30 cellular contexts compared by ENCODE assay signal in genomic region chr1:37719572-37720195, GRCh38. TPM values are rescaled to one million over a fixed set of nuclear protein-coding genes. Genes with fewer than 3 reads are reported as not detected.
DNase-seq lines count a peak whose midpoint lies in the region; ATAC-seq, FAIRE-seq and TF ChIP-seq lines count a peak whose summit lies in the region.
"Had no signal": no experiment of that assay in that cellular context is flagged by ENCODE, and none has a peak within 500 bp of the region (broad histone marks: within the 10 kb centered on the region; RNA-seq: fewer than 3 reads in every experiment).

No MANE protein-coding gene starts in this region.

- peaks cover 33 to 65% of the 10 kb centered on the region in 2 experiments for H3K27me3 ChIP-seq in K562 (ENCODE audit: control insufficient read depth in 2 of 2, insufficient read depth in 2 of 2, low read length in 2 of 2)
- H3K27me3 ChIP-seq: BE2C had no signal

- POLR2A ChIA-PET in K562 (lab: Yijun Ruan, JAX) = interaction anchor here (0.5 to 1.2 kb wide), 6 partner anchors 10 to 292 kb away, joined by 3 to 6 read pairs (median 3); no protein-coding TSS in a partner anchor

- TF ChIP-seq POLR2A in K562 (conservative IDR thresholded peaks at IDR 0.05) = no peak

- H2AFZ ChIP-seq in K562 (ENCODE audit: low read depth, low read length) = no peak overlapping the region

- TF ChIP-seq RAD21 in K562 (CRISPR knock-in tag; conservative IDR thresholded peaks at IDR 0.05 in 1 of 2, IDR thresholded peaks at IDR 0.05 in 1 of 2) = no peak

- DNase-seq in K562 (ENCODE audit: extremely low read depth in 1 of 4, low spot score in 3 of 4) = peak in 1 of 4 experiments; percentile 30
- DNase-seq in fibroblast of villous mesenchyme (ENCODE audit: low read depth) = peak; percentile 10
- peak; percentile 44 for DNase-seq in sciatic nerve (ENCODE audit: low spot score)
- no peak for DNase-seq in NCI-H2081 treated with DMSO at 0.1 percent for 48 hours (lab: John Stamatoyannopoulos, UW)
- no peak for DNase-seq in NK-92 (lab: John Stamatoyannopoulos, UW; ENCODE audit: unreplicated experiment)
- no peak for DNase-seq in DMS114 treated with DMSO at 0.1 percent for 48 hours (lab: John Stamatoyannopoulos, UW; ENCODE audit: unreplicated experiment)
- no peak for DNase-seq in kidney glomerular epithelial cell (lab: John Stamatoyannopoulos, UW)
- DNase-seq: CD8-positive, alpha-beta memory T cell; DMS 273 treated with DMSO at 0.1 percent for 48 hours; DMS79 treated with DMSO at 0.1 percent for 48 hours; GF-D8; GOT3; Kasumi-1; NCI-H1092 treated with DMSO at 0.1 percent for 48 hours; NCI-H1436; NCI-H187; NCI-H2171 treated with DMSO at 0.1 percent for 48 hours; NCI-H446 treated with DMSO at 0.1 percent for 48 hours; NCI-H526; NCI-H82; SHP77 had no signal

- WGBS in K562 (ENCODE audit: insufficient coverage, low coverage, missing lambda C conversion rate) = 5% methylated on average over 13 of the region's 13 CpGs

- no peak for TF ChIP-seq CTCF in K562 (IDR thresholded peaks at IDR 0.05 in 2 of 3, conservative IDR thresholded peaks at IDR 0.05 in 1 of 3; ENCODE audit: insufficient read depth in 2 of 3, low read depth in 1 of 3, low read length in 3 of 3)
- no peak for TF ChIP-seq CTCF in fibroblast of villous mesenchyme (IDR thresholded peaks at IDR 0.05; ENCODE audit: insufficient read depth, low read depth, low read length)

- H3K36me3 ChIP-seq in K562 (ENCODE audit: control insufficient read depth, insufficient read depth, low read length) = no peaks in the 10 kb centered on the region
- H3K36me3 ChIP-seq: BE2C had no signal

- H3K4me2 ChIP-seq in K562 (ENCODE audit: insufficient read depth, low read length) = no peak overlapping the region

- H3K9me1 ChIP-seq in K562 (ENCODE audit: control insufficient read depth, insufficient read depth, low read length) = no peaks in the 10 kb centered on the region

- no peak overlapping the region for H3K9ac ChIP-seq in K562 (ENCODE audit: insufficient read depth in 1 of 2, low read depth in 2 of 2, low read length in 2 of 2)

- no peak for FAIRE-seq in K562 (lab: Jason Lieb, UNC)
- FAIRE-seq: GM12891 had no signal

- H3K9me3 ChIP-seq in K562 (replicated peaks; ENCODE audit: control insufficient read depth, insufficient read depth, low read depth, low read length) = no peaks in the 10 kb centered on the region
- H3K9me3 ChIP-seq: BE2C had no signal

- peaks cover 15% of the 10 kb centered on the region for H4K20me1 ChIP-seq in K562 (replicated peaks; ENCODE audit: control insufficient read depth, insufficient read depth, low read length)

- peaks cover 6 to 34% of the 10 kb centered on the region in 2 experiments for H3K4me1 ChIP-seq in K562 (replicated peaks in 1 of 2; ENCODE audit: control insufficient read depth in 2 of 2, insufficient read depth in 2 of 2, low read length in 2 of 2)

- ATAC-seq in K562 (peak; percentile 11; the same call in 2 of the 3 replicates), sciatic nerve (no peak)
- ATAC-seq: HCT116, Panc1 had no signal

- CTCF ChIA-PET in K562 (lab: Yijun Ruan, JAX; ENCODE audit: low intra/inter-chr PET ratio) = no interaction called here

- no peak overlapping the region for H3K27ac ChIP-seq in K562 (ENCODE audit: extremely low read depth, low read depth, low read length)
- H3K27ac ChIP-seq: HL-60, RWPE1 had no signal

- BruUV-seq in K562 (replicated peaks; lab: Mats Ljungman, UMichigan) = no TSS peak

- H3K79me2 ChIP-seq in K562 (ENCODE audit: control insufficient read depth, insufficient read depth, low read length) = no peaks in the 10 kb centered on the region

- TF ChIP-seq EP300 in K562 (IDR thresholded peaks at IDR 0.05; ENCODE audit: low read length) = no peak

- H3K4me3 ChIP-seq in K562 (no peak overlapping the region), fibroblast of villous mesenchyme (ENCODE audit: low read depth, low read length) (no peak overlapping the region)

- intact Hi-C loops in K562 (cut with micrococcal nuclease) (no loop called here), sciatic nerve (cut with DNase I) (no loop called here)

- in situ Hi-C loops in K562 (cut with MboI) = no loop called here

TF ChIP-seq in K562, 482 proteins besides CTCF, POLR2A, EP300 and RAD21:
- TF ChIP-seq CREM (IDR thresholded peaks at IDR 0.05; ENCODE audit: low read depth) = 0 out of 2 replicates have a peak, but pooled peaks have one; percentile 33
- 0 out of 2 replicates have a peak, but pooled peaks have one; percentile 9 for TF ChIP-seq MAX (CRISPR knock-in tag; IDR thresholded peaks at IDR 0.05)
- TF ChIP-seq ZFX (CRISPR knock-in tag; IDR thresholded peaks at IDR 0.05) = no peak
- no peak for TF ChIP-seq LEF1 (IDR thresholded peaks at IDR 0.05)
- TF ChIP-seq THAP7 (CRISPR knock-in tag; IDR thresholded peaks at IDR 0.05) = no peak
- TF ChIP-seq ZNF77 (CRISPR knock-in tag; IDR thresholded peaks at IDR 0.05) = no peak

RNA-seq across cellular contexts. Expression of gene CDCA8, which starts 27.4 kb away (rescaled TPM):
- total RNA-seq in K562 (2011; cell fraction: chromatin; rRNA removed; ENCODE audit: low replicate concordance) = 55.0 and 75.1 TPM in 2 replicates
- total RNA-seq in K562 (2011; cell fraction: nucleolus; rRNA removed) = 60.3 and 62.5 TPM in 2 replicates
- total RNA-seq in K562 (2011; cell fraction: nucleoplasm; rRNA removed) = 61.4 and 63.4 TPM in 2 replicates
- total RNA-seq in K562 (2014; rRNA removed) (26.4 and 29.3 TPM in 2 replicates), K562 (2014; rRNA removed; fragmentation: Illumina TruSeq; extraction: Trizol) (35.8 and 38.3 TPM in 2 replicates), K562 (2015; rRNA removed; fragmentation: Illumina TruSeq; extraction: Trizol) (34.4 and 37.7 TPM in 2 replicates), K562 (2021) (72.5 and 81.8 TPM in 2 replicates), fibroblast of villous mesenchyme (6.1 and 14.2 TPM in 2 replicates), sciatic nerve (0.85 TPM)
- polyA plus RNA-seq in K562 (2011; rRNA removed) (118 and 120 TPM in 2 replicates), K562 (2014; fragmentation: Illumina TruSeq; extraction: Trizol) (117 and 124 TPM in 2 replicates), K562 (2014; fragmentation: Nextera tagmentation; extraction: Ambion mirVana) (100 to 1,000 TPM in 1 of 2 experiments, 10 to 100 TPM in 1; 84.3 to 148 TPM), K562 (2014; rRNA removed) (74.1 and 81.7 TPM in 2 replicates)
- polyA plus RNA-seq in K562 (2011; cell fraction: cytosol; rRNA removed) = 99.5 and 121 TPM in 2 replicates
- 89.5 and 92.0 TPM in 2 replicates for polyA plus RNA-seq in K562 (2011; cell fraction: nucleus; rRNA removed)
- polyA plus RNA-seq in K562 (2012) = 72.5 and 78.6 TPM in 2 replicates
- polyA minus RNA-seq in K562 (2011; rRNA and poly(A)+ RNA removed) = 68.8 and 84.8 TPM in 2 replicates
- polyA minus RNA-seq in K562 (2011; cell fraction: cytosol; rRNA and poly(A)+ RNA removed) = 44.7 and 47.7 TPM in 2 replicates
- polyA minus RNA-seq in K562 (2011; cell fraction: nucleus; rRNA and poly(A)+ RNA removed) = 24.9 and 31.9 TPM in 2 replicates

RNA-seq across cellular contexts. Expression of gene EPHA10, which starts 45.2 kb away (rescaled TPM):
- total RNA-seq in K562 (2011; cell fraction: chromatin; rRNA removed; ENCODE audit: low replicate concordance) = not detected in 2 replicates
- total RNA-seq in K562 (2011; cell fraction: nucleolus; rRNA removed) = not detected in 2 replicates
- total RNA-seq in K562 (2011; cell fraction: nucleoplasm; rRNA removed) = not detected in 2 replicates
- total RNA-seq in K562 (2014; rRNA removed) (not detected in 2 replicates), K562 (2014; rRNA removed; fragmentation: Illumina TruSeq; extraction: Trizol) (not detected in 2 replicates), K562 (2015; rRNA removed; fragmentation: Illumina TruSeq; extraction: Trizol) (not detected in 2 replicates), K562 (2021) (0.02 TPM in 1 of 2 replicates, not detected in the other), fibroblast of villous mesenchyme (under 0.01 TPM in 1 of 2 replicates, not detected in the other), sciatic nerve (1.6 TPM)
- polyA plus RNA-seq in K562 (2011; rRNA removed) (not detected in 2 replicates), K562 (2014; fragmentation: Illumina TruSeq; extraction: Trizol) (not detected in 2 replicates), K562 (2014; fragmentation: Nextera tagmentation; extraction: Ambion mirVana) (under 1 TPM in 1 of 2 experiments, not detected in 1; 0.03 TPM), K562 (2014; rRNA removed) (not detected in 2 replicates)
- polyA plus RNA-seq in K562 (2011; cell fraction: cytosol; rRNA removed) = not detected in 2 replicates
- 0.04 TPM in 1 of 2 replicates, not detected in the other for polyA plus RNA-seq in K562 (2011; cell fraction: nucleus; rRNA removed)
- 0.07 and 0.08 TPM in 2 replicates for polyA plus RNA-seq in K562 (2012)
- not detected in 2 replicates for polyA minus RNA-seq in K562 (2011; rRNA and poly(A)+ RNA removed)
- polyA minus RNA-seq in K562 (2011; cell fraction: cytosol; rRNA and poly(A)+ RNA removed) = not detected in 2 replicates
- polyA minus RNA-seq in K562 (2011; cell fraction: nucleus; rRNA and poly(A)+ RNA removed) = not detected in 2 replicates
- total RNA-seq: A673, M059J had no signal
- polyA plus RNA-seq: CD14-positive monocyte; CD8-positive, alpha-beta memory T cell had no signal

Comparison
In these comparisons a context has a peak if more than half of its experiments do, and no peak if none do; other contexts are left out.
1. DNase-seq: peak in fibroblast of villous mesenchyme (single experiment) and sciatic nerve (single experiment); none in NCI-H2081 treated with DMSO at 0.1 percent for 48 hours (single experiment), NK-92 (single experiment), DMS114 treated with DMSO at 0.1 percent for 48 hours (single experiment) and kidney glomerular epithelial cell (single experiment).